In the genomic region with DNA sequence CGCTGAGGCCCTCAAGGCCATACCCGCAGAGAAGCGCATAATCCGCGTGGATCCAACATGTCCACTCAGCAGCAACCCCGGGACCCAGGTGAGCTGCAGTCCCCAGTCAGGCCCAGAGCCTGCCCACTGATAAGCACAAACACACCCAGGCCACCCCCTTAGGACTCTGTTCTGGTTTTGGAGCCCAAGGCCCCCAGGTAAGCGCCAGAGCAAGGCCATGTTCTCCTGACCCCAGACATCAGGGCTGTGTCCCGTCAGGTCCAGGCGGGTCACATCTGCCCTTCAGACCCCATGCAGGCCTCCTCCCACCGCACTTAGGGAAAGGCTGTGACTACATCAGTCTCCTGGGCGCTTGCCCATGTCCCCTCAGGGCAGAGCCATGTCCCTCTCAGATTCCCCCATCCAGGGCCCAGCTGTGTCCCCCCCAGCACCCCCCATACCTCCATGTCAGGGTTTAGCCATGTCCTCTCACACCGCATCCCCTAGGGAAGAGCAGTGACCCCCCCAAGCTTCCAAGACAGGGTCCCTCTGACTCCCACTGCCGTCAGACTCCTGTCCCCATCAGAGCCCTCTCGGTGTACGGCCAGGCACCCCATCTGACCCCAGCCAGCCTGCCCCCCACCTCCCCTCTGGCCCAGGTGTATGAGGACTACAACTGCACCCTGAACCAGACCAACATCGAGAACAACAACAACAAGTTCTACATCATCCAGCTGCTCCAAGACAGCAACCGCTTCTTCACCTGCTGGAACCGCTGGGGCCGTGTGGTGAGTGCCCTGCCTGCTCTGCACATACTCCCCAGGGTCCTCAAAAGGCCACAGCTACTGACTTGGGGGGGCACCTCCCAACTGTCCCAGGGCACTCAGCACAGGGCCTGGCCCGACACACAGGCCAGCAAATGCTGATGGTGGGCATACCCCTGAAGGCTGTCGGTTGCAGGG, we compare ENCODE assay signal across 8 cellular contexts. TPM values are rescaled to one million over a fixed set of nuclear protein-coding genes. Genes with fewer than 3 reads are reported as not detected.
DNase-seq lines count a peak whose midpoint lies in the region; ATAC-seq and TF ChIP-seq lines count a peak whose summit lies in the region.

No MANE protein-coding gene starts in this region.

- H3K9me3 ChIP-seq in heart left ventricle (no peaks in the 10 kb centered on the region), muscle layer of duodenum (ENCODE audit: control insufficient read depth in 1 of 2, low read length in 2 of 2) (no peaks in the 10 kb centered on the region), vagina (no peaks in the 10 kb centered on the region)

- H3K36me3 ChIP-seq in heart left ventricle (peaks cover 0 to 29% (median 8%) of the 10 kb centered on the region in 9 donors), muscle layer of duodenum (ENCODE audit: control insufficient read depth in 1 of 2, insufficient read depth in 2 of 2, low read length in 2 of 2) (peaks cover 6 to 36% of the 10 kb centered on the region in 2 donors), vagina (no peaks in the 10 kb centered on the region)

- H3K27ac Mint-ChIP-seq in central memory CD8-positive, alpha-beta T cell (ENCODE audit: low read depth): peak overlapping the region; percentile 95

- ATAC-seq in heart left ventricle (no peak), left cardiac atrium (no peak), GM21423 (IDR thresholded peaks at IDR 0.05; ENCODE audit: unreplicated experiment) (no peak), GM19395 (IDR thresholded peaks at IDR 0.05; ENCODE audit: unreplicated experiment) (no peak), HG02763 (IDR thresholded peaks at IDR 0.05; ENCODE audit: unreplicated experiment) (no peak)
- no peak for ATAC-seq in central memory CD8-positive, alpha-beta T cell (replicated peaks; ENCODE audit: extremely low read depth, poor library complexity, severe bottlenecking)

- WGBS in heart left ventricle, 4 donors: 84 to 97% (median 91%) methylated on average over 19 to 21 of the region's 21 CpGs

- no peaks in the 10 kb centered on the region for H3K27me3 Mint-ChIP-seq in central memory CD8-positive, alpha-beta T cell

- H3K27me3 ChIP-seq in heart left ventricle (no peaks in the 10 kb centered on the region), muscle layer of duodenum (ENCODE audit: low read depth, low read length) (no peaks in the 10 kb centered on the region), vagina (no peaks in the 10 kb centered on the region)

- TF ChIP-seq CTCF in heart left ventricle (IDR thresholded peaks at IDR 0.05) (no peak), vagina (IDR thresholded peaks at IDR 0.05) (no peak)

- H3K4me1 ChIP-seq in heart left ventricle (peaks cover 3 to 32% (median 23%) of the 10 kb centered on the region in 12 donors), muscle layer of duodenum (ENCODE audit: control insufficient read depth in 1 of 2, insufficient read depth in 2 of 2, low read length in 2 of 2) (peaks cover 18 to 26% of the 10 kb centered on the region in 2 donors), vagina (peaks cover 31% of the 10 kb centered on the region)

- H3K4me3 Mint-ChIP-seq in central memory CD8-positive, alpha-beta T cell: peak overlapping the region; percentile 56

- peaks cover 35% of the 10 kb centered on the region for H3K4me1 Mint-ChIP-seq in central memory CD8-positive, alpha-beta T cell

- peaks cover 8% of the 10 kb centered on the region for H3K36me3 Mint-ChIP-seq in central memory CD8-positive, alpha-beta T cell (ENCODE audit: insufficient read depth)

- intact Hi-C loops in heart left ventricle (cut with DNase I): loop anchor here in 8 of 10 donors (2.0 to 5.0 kb wide), 5 partner anchors 29 to 204 kb away; a partner anchor contains a TSS
- intact Hi-C loops in left cardiac atrium (cut with DNase I): loop anchor here in 1 of 2 donors (2.0 kb wide), 1 partner anchor 31 kb away; a partner anchor contains a TSS
- intact Hi-C loops in vagina (cut with DNase I): no loop called here

- DNase-seq in heart left ventricle: peak in 3 of 5 donors; percentile 18 to 60 (median 36)
- no peak for DNase-seq in left cardiac atrium
- DNase-seq in central memory CD8-positive, alpha-beta T cell (ENCODE audit: low spot score in 2 of 2): no peak
- no peak for DNase-seq in vagina (ENCODE audit: extremely low spot score in 2 of 2)

- H3K4me3 ChIP-seq in heart left ventricle (peak overlapping the region in 8 of 12 donors; percentile 65 to 85 (median 80)), muscle layer of duodenum (ENCODE audit: low read depth in 1 of 2, low read length in 2 of 2) (peak overlapping the region; percentile 62 to 70), vagina (peak overlapping the region in 1 of 2 donors; percentile 38)

- no peaks in the 10 kb centered on the region for H3K9me3 Mint-ChIP-seq in central memory CD8-positive, alpha-beta T cell

- H3K27ac ChIP-seq in heart left ventricle: peak overlapping the region; percentile 90 to 99 (median 95)
- peak overlapping the region; percentile 97 for H3K27ac ChIP-seq in muscle layer of duodenum (ENCODE audit: low read length)
- peak overlapping the region; percentile 88 for H3K27ac ChIP-seq in vagina

- TF ChIP-seq POLR2A in heart left ventricle (IDR thresholded peaks at IDR 0.05): no peak
- no peak for TF ChIP-seq POLR2A in vagina (IDR thresholded peaks at IDR 0.05)

RNA-seq across cellular contexts. Expression of a gene that starts 1.6 kb away (rescaled TPM):
- total RNA-seq in heart left ventricle: 10 to 100 TPM; 11.0 to 37.5 (median 14.5) TPM
- 1 to 10 TPM; 7.0 to 9.1 TPM for polyA plus RNA-seq in heart left ventricle
- total RNA-seq in left cardiac atrium: 10 to 100 TPM; 13.2 to 13.4 TPM
- total RNA-seq in vagina: 20.6 TPM

RNA-seq across cellular contexts. Expression of a gene that starts 2.0 kb away (rescaled TPM):
- 10 to 100 TPM in 5 of 9 donors, 1 to 10 TPM in 4; 6.1 to 14.7 (median 10.2) TPM for total RNA-seq in heart left ventricle
- polyA plus RNA-seq in heart left ventricle: 10 to 100 TPM; 12.4 to 30.8 TPM
- 10 to 100 TPM in 1 of 2 donors, 1 to 10 TPM in 1; 8.9 to 17.2 TPM for total RNA-seq in left cardiac atrium
- total RNA-seq in vagina: 12.5 TPM

RNA-seq across cellular contexts. Expression of a gene that starts 11.5 kb away (rescaled TPM):
- total RNA-seq in heart left ventricle (under 1 TPM in 5 of 9 donors, not detected in 4; 0.13 to 0.27 (median 0.21) TPM), left cardiac atrium (under 1 TPM in 1 of 2 donors, not detected in 1; 0.53 TPM), vagina (not detected)
- under 1 TPM; 0.06 to 0.11 TPM for polyA plus RNA-seq in heart left ventricle

RNA-seq across cellular contexts. Expression of a gene that starts 23.5 kb away (rescaled TPM):
- total RNA-seq in heart left ventricle (100 to 1,000 TPM in 2 of 9 donors, 10 to 100 TPM in 7; 55.4 to 149 (median 63.9) TPM), left cardiac atrium (10 to 100 TPM; 49.1 to 68.3 TPM), vagina (36.6 TPM)
- 100 to 1,000 TPM in 1 of 2 donors, 10 to 100 TPM in 1; 64.8 to 101 TPM for polyA plus RNA-seq in heart left ventricle

RNA-seq across cellular contexts. Expression of a gene that starts 30.1 kb away (rescaled TPM):
- total RNA-seq in heart left ventricle: 10 to 100 TPM in 7 of 9 donors, 1 to 10 TPM in 2; 8.7 to 22.2 (median 12.3) TPM
- polyA plus RNA-seq in heart left ventricle: 10 to 100 TPM; 11.5 to 19.8 TPM
- 10 to 100 TPM; 22.0 to 22.1 TPM for total RNA-seq in left cardiac atrium
- 46.9 TPM for total RNA-seq in vagina

Comparison
In these comparisons a context has a peak if more than half of its experiments do, and no peak if none do; other contexts are left out.
1. DNase-seq: peak in heart left ventricle (3 of 5); none in left cardiac atrium (single experiment), central memory CD8-positive, alpha-beta T cell (0 of 2) and vagina (0 of 2).
2. Peak in every context shown above with its lines, with median percentiles within 50 percentile points of each other: H3K27ac ChIP-seq.